20 cellular contexts compared by ENCODE assay signal in genomic region chr2:127169066-127169660, GRCh38. TPM values are rescaled to one million over a fixed set of nuclear protein-coding genes. Genes with fewer than 3 reads are reported as not detected.
"Had no signal": no experiment of that assay in that cellular context is flagged by ENCODE, and none has a peak within 500 bp of the region (broad histone marks: within the 10 kb centered on the region; RNA-seq: fewer than 3 reads in every experiment).

No MANE protein-coding gene starts in this region.

- H3K27me3 Mint-ChIP-seq: activated B cell treated with CpG ODN at 0.5 μM for 24 hours; activated CD4-positive, alpha-beta memory T cell treated with anti-CD3 and anti-CD28 coated beads for 36 hours; activated CD4-positive, alpha-beta T cell treated with anti-CD3 and anti-CD28 coated beads, Interleukin-2, amount 10 ng/mL, durations not matched to agents 7 days and 5 days; activated naive CD8-positive, alpha-beta T cell; brain had no signal

- H3K9me3 Mint-ChIP-seq: activated B cell treated with CpG ODN at 0.5 μM for 24 hours; activated CD4-positive, alpha-beta memory T cell treated with anti-CD3 and anti-CD28 coated beads for 36 hours; activated CD4-positive, alpha-beta T cell treated with anti-CD3 and anti-CD28 coated beads, Interleukin-2, amount 10 ng/mL, durations not matched to agents 7 days and 5 days; activated naive CD4-positive, alpha-beta T cell treated with anti-CD3 and anti-CD28 coated beads for 36 hours; activated T-helper 1 cell treated with anti-CD3 and anti-CD28 coated beads, Interleukin-12 subunit alpha, Interleukin-12 subunit beta, Interleukin-2, Interleukin-4 antibody, amounts not matched to agents 30 ng/mL and 10 ng/mL and 1 ng/mL, durations not matched to agents 14 hours and 24 hours and 36 hours; brain; T-helper 1 cell treated with Interleukin-12 subunit alpha and Interleukin-12 subunit beta and Interleukin-4 antibody, amounts not matched to agents 30 μg/mL and 1 μg/mL, for 36 hours had no signal

- FAIRE-seq: astrocyte, RCC 7860 had no signal

- DNase-seq: activated B cell treated with CpG ODN at 0.5 μM for 24 hours; activated CD4-positive, alpha-beta memory T cell treated with anti-CD3 and anti-CD28 coated beads for 36 hours; activated CD4-positive, alpha-beta T cell treated with anti-CD3 and anti-CD28 coated beads, Interleukin-2, amount 10 ng/mL, durations not matched to agents 7 days and 5 days; activated gamma-delta T cell; activated naive CD4-positive, alpha-beta T cell treated with anti-CD3 and anti-CD28 coated beads for 36 hours; amygdala; Karpas-422; MM.1S; NCI-H1105; NCI-H1436 treated with DMSO at 0.1 percent for 48 hours; NCI-H187; NCI-H2081; NCI-H446; SHP77 treated with DMSO at 0.1 percent for 48 hours had no signal

- H3K36me3 Mint-ChIP-seq: activated CD4-positive, alpha-beta memory T cell treated with anti-CD3 and anti-CD28 coated beads for 36 hours; activated naive CD8-positive, alpha-beta T cell; brain had no signal

- H3K4me1 Mint-ChIP-seq: activated B cell treated with CpG ODN at 0.5 μM for 24 hours had no signal

- H3K4me3 Mint-ChIP-seq: activated B cell treated with CpG ODN at 0.5 μM for 24 hours; activated CD4-positive, alpha-beta memory T cell treated with anti-CD3 and anti-CD28 coated beads for 36 hours; activated CD4-positive, alpha-beta T cell treated with anti-CD3 and anti-CD28 coated beads, Interleukin-2, amount 10 ng/mL, durations not matched to agents 7 days and 5 days; activated naive CD4-positive, alpha-beta T cell treated with anti-CD3 and anti-CD28 coated beads for 36 hours; activated naive CD8-positive, alpha-beta T cell; activated T-helper 1 cell treated with anti-CD3 and anti-CD28 coated beads, Interleukin-12 subunit alpha, Interleukin-12 subunit beta, Interleukin-2, Interleukin-4 antibody, amounts not matched to agents 30 ng/mL and 10 ng/mL and 1 ng/mL, durations not matched to agents 14 hours and 24 hours and 36 hours; brain; T-helper 1 cell treated with Interleukin-12 subunit alpha and Interleukin-12 subunit beta and Interleukin-4 antibody, amounts not matched to agents 30 μg/mL and 1 μg/mL, for 36 hours had no signal

- H3K27ac Mint-ChIP-seq: activated B cell treated with CpG ODN at 0.5 μM for 24 hours; activated CD4-positive, alpha-beta memory T cell treated with anti-CD3 and anti-CD28 coated beads for 36 hours; activated CD4-positive, alpha-beta T cell treated with anti-CD3 and anti-CD28 coated beads, Interleukin-2, amount 10 ng/mL, durations not matched to agents 7 days and 5 days; activated naive CD4-positive, alpha-beta T cell treated with anti-CD3 and anti-CD28 coated beads for 36 hours; activated naive CD8-positive, alpha-beta T cell; activated T-helper 1 cell treated with anti-CD3 and anti-CD28 coated beads, Interleukin-12 subunit alpha, Interleukin-12 subunit beta, Interleukin-2, Interleukin-4 antibody, amounts not matched to agents 30 ng/mL and 10 ng/mL and 1 ng/mL, durations not matched to agents 14 hours and 24 hours and 36 hours; brain; T-helper 1 cell treated with Interleukin-12 subunit alpha and Interleukin-12 subunit beta and Interleukin-4 antibody, amounts not matched to agents 30 μg/mL and 1 μg/mL, for 36 hours had no signal

RNA-seq across cellular contexts. Expression of gene CYP27C1, which starts 50.9 kb away (rescaled TPM):
- total RNA-seq: activated B cell treated with CpG ODN at 0.5 μM for 24 hours; activated CD4-positive, alpha-beta memory T cell treated with anti-CD3 and anti-CD28 coated beads for 36 hours; activated CD4-positive, alpha-beta T cell treated with anti-CD3 and anti-CD28 coated beads, Interleukin-2, amount 10 ng/mL, durations not matched to agents 7 days and 5 days; activated naive CD4-positive, alpha-beta T cell treated with anti-CD3 and anti-CD28 coated beads for 36 hours; activated T-helper 1 cell treated with anti-CD3 and anti-CD28 coated beads, Interleukin-12 subunit alpha, Interleukin-12 subunit beta, Interleukin-2, Interleukin-4 antibody, amounts not matched to agents 30 ng/mL and 10 ng/mL and 1 ng/mL, durations not matched to agents 14 hours and 24 hours and 36 hours had no signal
